Comparison of ENCODE assay signal across 8 cellular contexts in genomic region chr7:130904031-130904757, GRCh38.
DNase-seq lines count a peak whose midpoint lies in the region; TF ChIP-seq lines count a peak whose summit lies in the region.

No MANE protein-coding gene starts in this region.

- no peak overlapping the region for H3K23ac ChIP-seq in mesenchymal stem cell (ENCODE audit: low read length in 2 of 2)

- peak; percentile 91 for DNase-seq in AG04449 (ENCODE audit: low read depth, low spot score)
- peak; percentile 91 to 95 for DNase-seq in cardiac fibroblast (ENCODE audit: low read depth in 2 of 2)
- peak; percentile 97 for DNase-seq in mesenchymal stem cell
- DNase-seq in amygdala (lab: John Stamatoyannopoulos, UW): no peak
- no peak for DNase-seq in NCI-H524 treated with DMSO at 0.1 percent for 48 hours (lab: John Stamatoyannopoulos, UW)
- DNase-seq in globus pallidus (ENCODE audit: low spot score): no peak
- DNase-seq in GM10248 (ENCODE audit: extremely low spot score): no peak

- 6% methylated on average over 8 of the region's 9 CpGs for WGBS in mesenchymal stem cell

- peak overlapping the region; percentile 69 for H2AK5ac ChIP-seq in mesenchymal stem cell (ENCODE audit: low read length, severe bottlenecking)

- TF ChIP-seq CTCF in AG04449 (IDR thresholded peaks at IDR 0.05; ENCODE audit: insufficient read depth, low read length, missing control alignments): no peak
- no peak for TF ChIP-seq CTCF in cardiac fibroblast (IDR thresholded peaks at IDR 0.05; ENCODE audit: low read depth, low read length)
- no peak for TF ChIP-seq CTCF in GM10248 (IDR thresholded peaks at IDR 0.05; ENCODE audit: control extremely low read depth, extremely low read depth, low read depth, missing control alignments)

- H3K79me1 ChIP-seq in mesenchymal stem cell (replicated peaks; ENCODE audit: low read length, poor library complexity, severe bottlenecking): no peaks in the 10 kb centered on the region

- H2AFZ ChIP-seq in mesenchymal stem cell (ENCODE audit: low read depth, low read length): no peak overlapping the region

- H4K8ac ChIP-seq in mesenchymal stem cell (ENCODE audit: low read length): peak overlapping the region; percentile 84

- peak overlapping the region; percentile 67 for H2BK5ac ChIP-seq in mesenchymal stem cell (ENCODE audit: low read depth, low read length, poor library complexity, severe bottlenecking)

- H2BK120ac ChIP-seq in mesenchymal stem cell (ENCODE audit: low read depth, low read length): peak overlapping the region; percentile 64

- peak overlapping the region in 1 of 2 experiments; percentile 47 for H3K4ac ChIP-seq in mesenchymal stem cell (ENCODE audit: low read depth in 1 of 2, low read length in 2 of 2)

- peak overlapping the region; percentile 91 for H3K9ac ChIP-seq in mesenchymal stem cell (ENCODE audit: low read length)

- peak; percentile 47; the same call in 1 of the 2 replicates for TF ChIP-seq EP300 in Ishikawa (IDR thresholded peaks at IDR 0.05; ENCODE audit: borderline replicate concordance)

- H3K4me1 ChIP-seq in mesenchymal stem cell (ENCODE audit: control insufficient read depth, insufficient read depth, low read depth, low read length): peaks cover 38% of the 10 kb centered on the region

- H3K9me3 ChIP-seq in mesenchymal stem cell (ENCODE audit: control insufficient read depth, low read length): no peaks in the 10 kb centered on the region

- CTCF ChIA-PET in AG04449 (lab: Yijun Ruan, JAX): interaction anchor here (0.6 to 4.5 kb wide), 10 partner anchors 8 to 820 kb away, joined by 3 to 32 read pairs (median 10); no protein-coding TSS in a partner anchor
- CTCF ChIA-PET in GM10248 (lab: Yijun Ruan, JAX): interaction anchor here (0.6 to 3.1 kb wide), 12 partner anchors 9 to 520 kb away, joined by 3 to 24 read pairs (median 4); no protein-coding TSS in a partner anchor

- H3K18ac ChIP-seq in mesenchymal stem cell (ENCODE audit: low read depth in 1 of 2, low read length in 2 of 2): peak overlapping the region; percentile 41 to 84

- peaks cover 31 to 89% of the 10 kb centered on the region in 2 experiments for H3K36me3 ChIP-seq in mesenchymal stem cell (ENCODE audit: control insufficient read depth in 1 of 2, insufficient read depth in 2 of 2, low read depth in 1 of 2, low read length in 2 of 2)

- TF ChIP-seq RAD21 in Ishikawa (IDR thresholded peaks at IDR 0.05; ENCODE audit: low read depth): no peak

- peak overlapping the region; percentile 68 for H3K4me2 ChIP-seq in mesenchymal stem cell (ENCODE audit: low read length, poor library complexity, severe bottlenecking)

- H3K27ac ChIP-seq in mesenchymal stem cell (ENCODE audit: low read length, poor library complexity, severe bottlenecking): peak overlapping the region; percentile 99

- POLR2A ChIA-PET in AG04449 (lab: Yijun Ruan, JAX) (interaction anchor here (0.7 to 3.8 kb wide), 9 partner anchors 10 to 890 kb away, joined by 3 to 37 read pairs (median 6); no protein-coding TSS in a partner anchor), GM10248 (lab: Yijun Ruan, JAX) (no interaction called here)

- H2BK12ac ChIP-seq in mesenchymal stem cell (ENCODE audit: low read length in 2 of 2): peak overlapping the region; percentile 75 to 84

- no peak overlapping the region for H3K14ac ChIP-seq in mesenchymal stem cell (ENCODE audit: low read length in 2 of 2)

- no peak overlapping the region for H2BK15ac ChIP-seq in mesenchymal stem cell (ENCODE audit: low read depth, poor library complexity, severe bottlenecking)

- no peak overlapping the region for H4K91ac ChIP-seq in mesenchymal stem cell (ENCODE audit: low read length)

- H3K27me3 ChIP-seq in mesenchymal stem cell (ENCODE audit: control insufficient read depth in 1 of 2, insufficient read depth in 1 of 2, low read length in 2 of 2): no peaks in the 10 kb centered on the region

- H3K4me3 ChIP-seq in AG04449 (ENCODE audit: low read depth, low read length): peak overlapping the region; percentile 36
- H3K4me3 ChIP-seq in cardiac fibroblast (replicated peaks in 1 of 2; ENCODE audit: low read depth in 2 of 2, low read length in 2 of 2): peak overlapping the region; percentile 8 to 11
- H3K4me3 ChIP-seq in mesenchymal stem cell (ENCODE audit: insufficient read depth in 1 of 2, low read depth in 1 of 2, low read length in 2 of 2): peak overlapping the region in 1 of 2 experiments; percentile 67

TF ChIP-seq in Ishikawa, 13 proteins besides CTCF, POLR2A, EP300 and RAD21:
- TF ChIP-seq CEBPB (IDR thresholded peaks at IDR 0.05) (peak; percentile 32; the same call in 1 of the 2 replicates), FOXM1 (IDR thresholded peaks at IDR 0.05; ENCODE audit: borderline replicate concordance, low read depth) (peak; percentile 43; the same call in 1 of the 2 replicates), NFIC (IDR thresholded peaks at IDR 0.05) (0 out of 2 replicates have a peak, but pooled peaks have one; percentile 23), TCF12 (IDR thresholded peaks at IDR 0.05; ENCODE audit: low read depth) (0 out of 2 replicates have a peak, but pooled peaks have one; percentile 25), ZBTB7A (IDR thresholded peaks at IDR 0.05; ENCODE audit: low read depth) (no peak)
TF ChIP-seq in Ishikawa: peak in this region for 4.

Comparison
In these comparisons a context has a peak if more than half of its experiments do, and no peak if none do; other contexts are left out.
1. DNase-seq: peak in AG04449 (single experiment), cardiac fibroblast (2 of 2) and mesenchymal stem cell (single experiment); none in amygdala (0 of 56), NCI-H524 treated with DMSO at 0.1 percent for 48 hours (single experiment), globus pallidus (single experiment) and GM10248 (single experiment).